In the genomic region with DNA sequence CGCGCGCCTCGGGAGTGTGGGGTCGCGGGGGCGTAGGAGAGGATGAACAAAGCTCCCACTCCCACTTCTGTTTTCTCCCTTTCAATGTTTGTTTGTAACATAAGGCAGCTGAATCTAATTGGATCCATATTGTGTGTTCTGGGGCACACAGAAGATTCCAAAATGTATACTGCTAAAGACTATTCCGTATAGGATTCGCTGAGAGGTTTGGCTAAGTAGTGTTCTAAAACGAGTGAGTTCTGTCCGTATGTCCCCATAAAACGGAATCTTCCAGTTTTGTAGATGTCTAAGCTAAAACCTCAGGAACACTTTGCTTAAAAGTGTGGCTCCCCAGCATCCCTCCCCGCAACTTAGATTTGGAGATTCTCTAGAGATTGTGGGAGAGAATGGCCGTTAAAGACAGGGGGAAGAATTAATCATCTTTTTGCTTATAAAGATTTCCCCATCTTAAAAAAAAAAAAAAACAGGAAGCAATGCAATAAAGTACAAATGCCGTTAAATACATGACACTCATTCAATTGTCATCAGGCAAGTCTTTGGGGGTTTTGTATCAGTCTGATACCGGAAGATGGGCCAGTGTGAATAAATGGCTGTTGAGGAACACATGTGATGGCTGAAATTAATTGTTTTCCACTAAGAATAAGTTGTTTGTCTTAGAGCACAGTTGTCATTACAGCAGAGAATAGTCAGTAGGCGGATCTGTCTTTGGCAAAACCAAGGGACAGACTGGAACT, we compare ENCODE assay signal across 8 cellular contexts. TPM values are rescaled to one million over a fixed set of nuclear protein-coding genes. Genes with fewer than 3 reads are reported as not detected.
DNase-seq lines count a peak whose midpoint lies in the region; ATAC-seq and TF ChIP-seq lines count a peak whose summit lies in the region.
"Had no signal": no experiment of that assay in that cellular context is flagged by ENCODE, and none has a peak within 500 bp of the region (broad histone marks: within the 10 kb centered on the region; RNA-seq: fewer than 3 reads in every experiment).

No MANE protein-coding gene starts in this region.

- DNase-seq in GM20000 (ENCODE audit: low spot score) (peak; percentile 42), GM10248 (ENCODE audit: extremely low spot score) (no peak)
- no peak for DNase-seq in activated T-helper 1 cell treated with anti-CD3 and anti-CD28 coated beads, Interleukin-12 subunit alpha, Interleukin-12 subunit beta, Interleukin-2, Interleukin-4 antibody, amounts not matched to agents 30 ng/mL and 10 ng/mL and 1 ng/mL, durations not matched to agents 14 hours and 24 hours and 36 hours (ENCODE audit: low spot score)
- DNase-seq in stimulated activated naive B cell treated with anti-CD40 and anti-IgM and Interleukin-4, amounts not matched to agents 10 μg/mL and 1 μg/mL and 100 μg/mL, for 72 hours = no peak

- CTCF ChIA-PET in GM10248 (lab: Yijun Ruan, JAX) = interaction anchor here (1.3 kb wide), 1 partner anchor 18 kb away, joined by 3 read pairs; no protein-coding TSS in a partner anchor

- H3K36me3 Mint-ChIP-seq in activated T-helper 1 cell treated with anti-CD3 and anti-CD28 coated beads, Interleukin-12 subunit alpha, Interleukin-12 subunit beta, Interleukin-2, Interleukin-4 antibody, amounts not matched to agents 30 ng/mL and 10 ng/mL and 1 ng/mL, durations not matched to agents 14 hours and 24 hours and 36 hours (ENCODE audit: low read depth) = no peaks in the 10 kb centered on the region
- H3K36me3 Mint-ChIP-seq in stimulated activated naive B cell treated with anti-CD40 and anti-IgM and Interleukin-4, amounts not matched to agents 10 μg/mL and 1 μg/mL and 100 μg/mL, for 72 hours = peaks cover 18 to 23% of the 10 kb centered on the region in 2 donors

- H3K9me3 Mint-ChIP-seq in activated T-helper 1 cell treated with anti-CD3 and anti-CD28 coated beads, Interleukin-12 subunit alpha, Interleukin-12 subunit beta, Interleukin-2, Interleukin-4 antibody, amounts not matched to agents 30 ng/mL and 10 ng/mL and 1 ng/mL, durations not matched to agents 14 hours and 24 hours and 36 hours = no peaks in the 10 kb centered on the region
- H3K9me3 Mint-ChIP-seq in stimulated activated naive B cell treated with anti-CD40 and anti-IgM and Interleukin-4, amounts not matched to agents 10 μg/mL and 1 μg/mL and 100 μg/mL, for 72 hours = no peaks in the 10 kb centered on the region

- H3K27ac Mint-ChIP-seq in activated T-helper 1 cell treated with anti-CD3 and anti-CD28 coated beads, Interleukin-12 subunit alpha, Interleukin-12 subunit beta, Interleukin-2, Interleukin-4 antibody, amounts not matched to agents 30 ng/mL and 10 ng/mL and 1 ng/mL, durations not matched to agents 14 hours and 24 hours and 36 hours = peak overlapping the region; percentile 56
- peak overlapping the region; percentile 96 for H3K27ac Mint-ChIP-seq in stimulated activated naive B cell treated with anti-CD40 and anti-IgM and Interleukin-4, amounts not matched to agents 10 μg/mL and 1 μg/mL and 100 μg/mL, for 72 hours

- H3K27me3 Mint-ChIP-seq in activated T-helper 1 cell treated with anti-CD3 and anti-CD28 coated beads, Interleukin-12 subunit alpha, Interleukin-12 subunit beta, Interleukin-2, Interleukin-4 antibody, amounts not matched to agents 30 ng/mL and 10 ng/mL and 1 ng/mL, durations not matched to agents 14 hours and 24 hours and 36 hours (ENCODE audit: insufficient read depth) = peaks cover 42% of the 10 kb centered on the region
- H3K27me3 Mint-ChIP-seq in stimulated activated naive B cell treated with anti-CD40 and anti-IgM and Interleukin-4, amounts not matched to agents 10 μg/mL and 1 μg/mL and 100 μg/mL, for 72 hours = peaks cover 14 to 18% of the 10 kb centered on the region in 2 donors

- intact Hi-C loops in activated T-helper 1 cell treated with anti-CD3 and anti-CD28 coated beads, Interleukin-12 subunit alpha, Interleukin-12 subunit beta, Interleukin-2, Interleukin-4 antibody, amounts not matched to agents 30 ng/mL and 10 ng/mL and 1 ng/mL, durations not matched to agents 14 hours and 24 hours and 36 hours (cut with micrococcal nuclease) = loop anchor here (2.0 to 5.0 kb wide), 3 partner anchors 34 to 58 kb away; no protein-coding TSS in a partner anchor

- H3K4me3 Mint-ChIP-seq in activated T-helper 1 cell treated with anti-CD3 and anti-CD28 coated beads, Interleukin-12 subunit alpha, Interleukin-12 subunit beta, Interleukin-2, Interleukin-4 antibody, amounts not matched to agents 30 ng/mL and 10 ng/mL and 1 ng/mL, durations not matched to agents 14 hours and 24 hours and 36 hours = peak overlapping the region; percentile 88
- H3K4me3 Mint-ChIP-seq in stimulated activated naive B cell treated with anti-CD40 and anti-IgM and Interleukin-4, amounts not matched to agents 10 μg/mL and 1 μg/mL and 100 μg/mL, for 72 hours = peak overlapping the region; percentile 95 to 98

- POLR2A ChIA-PET in GM10248 (lab: Yijun Ruan, JAX) = no interaction called here

- H3K9me3 ChIP-seq in iPS-18c (ENCODE audit: control insufficient read depth, insufficient read depth, low read length) = no peaks in the 10 kb centered on the region
- H3K9me3 ChIP-seq: pancreas had no signal

- peak overlapping the region; percentile 73 for H3K4me3 ChIP-seq in iPS-18c (ENCODE audit: insufficient read depth, low read depth, low read length)

- H3K4me1 Mint-ChIP-seq in activated T-helper 1 cell treated with anti-CD3 and anti-CD28 coated beads, Interleukin-12 subunit alpha, Interleukin-12 subunit beta, Interleukin-2, Interleukin-4 antibody, amounts not matched to agents 30 ng/mL and 10 ng/mL and 1 ng/mL, durations not matched to agents 14 hours and 24 hours and 36 hours (ENCODE audit: low read depth) = peaks cover 26% of the 10 kb centered on the region
- H3K4me1 Mint-ChIP-seq in stimulated activated naive B cell treated with anti-CD40 and anti-IgM and Interleukin-4, amounts not matched to agents 10 μg/mL and 1 μg/mL and 100 μg/mL, for 72 hours = peaks cover 35 to 48% of the 10 kb centered on the region in 2 donors

- no peak for TF ChIP-seq CTCF in GM20000 (IDR thresholded peaks at IDR 0.05; ENCODE audit: extremely low read depth, missing control alignments)
- TF ChIP-seq CTCF in GM10248 (IDR thresholded peaks at IDR 0.05; ENCODE audit: control extremely low read depth, extremely low read depth, low read depth, missing control alignments) = no peak

- ATAC-seq in stimulated activated naive B cell treated with anti-CD40 and anti-IgM and Interleukin-4, amounts not matched to agents 10 μg/mL and 1 μg/mL and 100 μg/mL, for 72 hours (replicated peaks) = peak in 1 of 2 donors; percentile 0
- ATAC-seq in HG03354 (IDR thresholded peaks at IDR 0.05; ENCODE audit: poor library complexity, severe bottlenecking, unreplicated experiment) (no peak), HG03442 (IDR thresholded peaks at IDR 0.05; ENCODE audit: unreplicated experiment) (no peak)

RNA-seq across cellular contexts. Expression of a gene that starts 1.5 kb away (rescaled TPM):
- total RNA-seq in activated T-helper 1 cell treated with anti-CD3 and anti-CD28 coated beads, Interleukin-12 subunit alpha, Interleukin-12 subunit beta, Interleukin-2, Interleukin-4 antibody, amounts not matched to agents 30 ng/mL and 10 ng/mL and 1 ng/mL, durations not matched to agents 14 hours and 24 hours and 36 hours = 26.1 and 28.0 TPM in 2 replicates
